In the genomic region with DNA sequence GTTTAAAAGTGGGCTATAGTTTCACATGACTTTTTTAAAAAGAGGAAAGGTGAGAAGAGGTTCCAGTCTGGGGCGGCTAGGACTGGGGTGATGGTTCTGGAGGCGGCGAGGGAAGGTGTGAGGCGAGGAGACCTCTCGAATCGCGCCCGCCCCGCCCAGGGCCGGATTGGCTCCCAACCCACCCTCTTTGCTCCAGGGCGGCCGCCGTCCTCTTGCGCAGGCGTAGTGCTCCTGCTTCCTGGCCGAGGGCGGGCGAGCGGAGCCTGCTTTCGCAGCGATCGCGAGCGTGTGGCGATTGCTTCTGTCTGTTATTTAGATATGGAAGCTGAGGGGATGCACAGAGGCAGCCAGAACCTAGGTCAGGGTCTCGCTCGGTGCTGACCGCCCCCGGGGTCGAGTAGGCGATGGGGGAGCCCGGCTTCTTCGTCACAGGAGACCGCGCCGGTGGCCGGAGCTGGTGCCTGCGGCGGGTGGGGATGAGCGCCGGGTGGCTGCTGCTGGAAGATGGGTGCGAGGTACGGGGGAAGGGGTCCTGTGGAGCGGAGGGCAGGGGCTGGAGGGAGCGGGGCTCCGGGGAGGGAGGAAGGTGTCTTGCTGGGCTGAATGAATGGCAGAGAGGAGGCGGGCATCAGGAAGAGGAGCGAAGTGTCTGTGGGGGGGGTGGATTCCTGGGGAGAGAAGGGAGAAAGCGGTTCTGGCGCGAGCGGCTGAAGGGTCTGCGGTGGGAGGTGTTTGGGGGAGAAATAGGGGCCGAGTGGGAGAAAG, we compare ENCODE assay signal across 8 cellular contexts. TPM values are rescaled to one million over a fixed set of nuclear protein-coding genes. Genes with fewer than 3 reads are reported as not detected.
DNase-seq lines count a peak whose midpoint lies in the region; ATAC-seq and TF ChIP-seq lines count a peak whose summit lies in the region.

A gene with protein sequence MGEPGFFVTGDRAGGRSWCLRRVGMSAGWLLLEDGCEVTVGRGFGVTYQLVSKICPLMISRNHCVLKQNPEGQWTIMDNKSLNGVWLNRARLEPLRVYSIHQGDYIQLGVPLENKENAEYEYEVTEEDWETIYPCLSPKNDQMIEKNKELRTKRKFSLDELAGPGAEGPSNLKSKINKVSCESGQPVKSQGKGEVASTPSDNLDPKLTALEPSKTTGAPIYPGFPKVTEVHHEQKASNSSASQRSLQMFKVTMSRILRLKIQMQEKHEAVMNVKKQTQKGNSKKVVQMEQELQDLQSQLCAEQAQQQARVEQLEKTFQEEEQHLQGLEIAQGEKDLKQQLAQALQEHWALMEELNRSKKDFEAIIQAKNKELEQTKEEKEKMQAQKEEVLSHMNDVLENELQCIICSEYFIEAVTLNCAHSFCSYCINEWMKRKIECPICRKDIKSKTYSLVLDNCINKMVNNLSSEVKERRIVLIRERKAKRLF (plus strand): TSS at position 223 of the 765 bp plus-strand sequence. CDS start 182 bp downstream, at position 405.

- H3K27ac ChIP-seq in rectal smooth muscle tissue (ENCODE audit: low read depth, low read length) (peak within 1 kb of the TSS; percentile 45), vagina (peak within 1 kb of the TSS; percentile 81)

- H3K4me1 ChIP-seq in rectal smooth muscle tissue (ENCODE audit: control insufficient read depth, insufficient read depth, low read length) (peaks cover 6% of the 10 kb centered on the region), vagina (peaks cover 25% of the 10 kb centered on the region)

- intact Hi-C loops in vagina (cut with DNase I): no loop called here

- no peaks in the 10 kb centered on the region for H3K36me3 ChIP-seq in rectal smooth muscle tissue (ENCODE audit: control insufficient read depth, insufficient read depth, low read length)
- H3K36me3 ChIP-seq in vagina: no peaks in the 10 kb centered on the region

- H3K4me3 ChIP-seq in rectal smooth muscle tissue (ENCODE audit: low read length): peak within 1 kb of the TSS; percentile 90
- H3K4me3 ChIP-seq in vagina: peak within 1 kb of the TSS; percentile 93 to 98

- TF ChIP-seq CTCF in vagina (IDR thresholded peaks at IDR 0.05): no peak

- DNase-seq in NCI-H1930 (lab: John Stamatoyannopoulos, UW) (peak; percentile 66 to 80), T-helper 22 cell (ENCODE audit: low read depth) (peak; percentile 75), astrocyte of the hippocampus (ENCODE audit: low read depth, low spot score) (peak; percentile 96), hepatic stellate cell (ENCODE audit: low spot score) (peak; percentile 96), vagina (ENCODE audit: extremely low spot score in 2 of 2) (no peak)

- no peaks in the 10 kb centered on the region for H3K9me3 ChIP-seq in vagina

- H3K27me3 ChIP-seq in rectal smooth muscle tissue (ENCODE audit: control insufficient read depth, insufficient read depth, low read length) (no peaks in the 10 kb centered on the region), vagina (no peaks in the 10 kb centered on the region)

- H3K9ac ChIP-seq in rectal smooth muscle tissue (ENCODE audit: low read length): peak within 1 kb of the TSS; percentile 49

- peak in 1 of 2 donors; percentile 17 for TF ChIP-seq POLR2A in vagina (IDR thresholded peaks at IDR 0.05)

- ATAC-seq in GM18502 (IDR thresholded peaks at IDR 0.05; ENCODE audit: poor library complexity, unreplicated experiment) (peak; percentile 93), HG02885 (IDR thresholded peaks at IDR 0.05; ENCODE audit: poor library complexity, unreplicated experiment) (peak; percentile 93)

RNA-seq across cellular contexts. Expression of the gene that starts here (rescaled TPM):
- 15.0 TPM for total RNA-seq in vagina

Comparison
In these comparisons a context has a peak if more than half of its experiments do, and no peak if none do; other contexts are left out.
1. DNase-seq: peak in NCI-H1930 (2 of 2), T-helper 22 cell (single experiment), astrocyte of the hippocampus (single experiment) and hepatic stellate cell (single experiment); none in vagina (0 of 2).